23 cellular contexts compared by ENCODE assay signal in genomic region chr15:99201410-99202175, GRCh38.
"Had no signal": no experiment of that assay in that cellular context is flagged by ENCODE, and none has a peak within 500 bp of the region (broad histone marks: within the 10 kb centered on the region; RNA-seq: fewer than 3 reads in every experiment).

No MANE protein-coding gene starts in this region.

- DNase-seq: left ventricle myocardium inferior; mesendoderm; mucosa of descending colon; naive thymus-derived CD4-positive, alpha-beta T cell; ovary; stimulated activated CD4-positive, alpha-beta T cell treated with anti-CD3 and anti-CD28 coated beads, Interleukin-12 subunit alpha, Interleukin-12 subunit beta, amount 100 ng/mL, for 4 hours; stimulated activated CD4-positive, alpha-beta T cell treated with anti-CD3 and anti-CD28 coated beads, Interleukin-15, amount 100 ng/mL, for 24 hours; stimulated activated CD4-positive, alpha-beta T cell treated with anti-CD3 and anti-CD28 coated beads, Interleukin-2, amount 100 ng/mL, for 24 hours; stimulated activated CD4-positive, alpha-beta T cell treated with anti-CD3 and anti-CD28 coated beads, Interleukin-4, amount 100 ng/mL, for 1 hour; stimulated activated naive B cell treated with anti-CD40 and anti-IgM and Interleukin-4, amounts not matched to agents 10 μg/mL and 1 μg/mL and 100 μg/mL, for 72 hours; stimulated activated naive CD8-positive, alpha-beta T cell treated with anti-CD3 and anti-CD28 coated beads, Interleukin-15, Interleukin-2, amounts not matched to agents 100 U/mL and 50 U/mL, for 24 hours; stomach; testis; thyroid gland; trophoblast cell; upper lobe of right lung had no signal

- H2AFZ ChIP-seq: hepatocyte had no signal

- H3K9me3 ChIP-seq: left ventricle myocardium inferior, mucosa of descending colon, ovary, right atrium auricular region, stomach, testis, thyroid gland, upper lobe of right lung had no signal

- H3K79me2 ChIP-seq: hepatocyte had no signal

- H3K36me3 ChIP-seq: ovary had no signal

- H3K4me2 ChIP-seq: hepatocyte had no signal

- H3K27me3 ChIP-seq: hepatocyte, ovary, right atrium auricular region, stomach, testis, thyroid gland, upper lobe of right lung had no signal

- H3K27ac ChIP-seq: hepatocyte, left ventricle myocardium inferior, ovary, right atrium auricular region, skin epidermis, stomach, testis, thyroid gland, upper lobe of right lung had no signal

- ATAC-seq: naive thymus-derived CD4-positive, alpha-beta T cell; natural killer cell treated with Interleukin-12 subunit alpha and Interleukin-12 subunit beta and Interleukin-15 and Interleukin-18, amount 100 ng/mL, for 72 hours; stimulated activated naive B cell treated with anti-CD40 and anti-IgM and Interleukin-4, amounts not matched to agents 10 μg/mL and 1 μg/mL and 100 μg/mL, for 72 hours; stimulated activated naive CD8-positive, alpha-beta T cell treated with anti-CD3 and anti-CD28 coated beads, Interleukin-15, Interleukin-2, amounts not matched to agents 100 U/mL and 50 U/mL, for 24 hours; upper lobe of right lung had no signal

- H3K4me1 ChIP-seq: left ventricle myocardium inferior, right atrium auricular region, stomach, testis, thyroid gland, upper lobe of right lung had no signal

- H3K4me3 ChIP-seq: hepatocyte, left ventricle myocardium inferior, lung, mucosa of descending colon, ovary, right atrium auricular region, skin epidermis, stomach, testis, thyroid gland, upper lobe of right lung had no signal

- FAIRE-seq: keratinocyte, urothelium cell line had no signal
